ENCODE assay signal across 17 cellular contexts in genomic region chr4:60726779-60727178, GRCh38.
A peak's percentile ranks its signal among the peaks of the same experiment; 100 is the strongest.
DNase-seq lines count a peak whose midpoint lies in the region; ATAC-seq and TF ChIP-seq lines count a peak whose summit lies in the region.
"Had no signal": no experiment of that assay in that cellular context is flagged by ENCODE, and none has a peak within 500 bp of the region (broad histone marks: within the 10 kb centered on the region; RNA-seq: fewer than 3 reads in every experiment).

No MANE protein-coding gene starts in this region.

- peaks cover 0 to 18% of the 10 kb centered on the region in 2 experiments; a peak in 3 of 4 replicates for H3K4me1 ChIP-seq in SK-N-SH (ENCODE audit: control insufficient read depth in 1 of 2, insufficient read depth in 2 of 2, low read depth in 1 of 2, low read length in 1 of 2)
- H3K4me1 ChIP-seq: A549 had no signal

- no peaks in the 10 kb centered on the region for H3K27me3 Mint-ChIP-seq in activated CD8-positive, alpha-beta T cell treated with anti-CD3 and anti-CD28 coated beads for 36 hours
- H3K27me3 Mint-ChIP-seq: CD4-positive, alpha-beta T cell had no signal

- H3K9ac ChIP-seq in SK-N-SH, result no peak overlapping the region

- peaks cover 19% of the 10 kb centered on the region for H3F3A ChIP-seq in SK-N-SH (replicated peaks; ENCODE audit: insufficient read depth)

- no peak overlapping the region for H3K4me3 ChIP-seq in SK-N-SH (ENCODE audit: low read depth in 2 of 2, low read length in 1 of 2)
- H3K4me3 ChIP-seq in fibroblast of villous mesenchyme (ENCODE audit: low read depth, low read length), result no peak overlapping the region
- H3K4me3 ChIP-seq: A549, K562 had no signal

- CTCF ChIA-PET in SK-N-SH (lab: Yijun Ruan, JAX), result interaction anchor here (0.8 kb wide), 1 partner anchor 14 kb away, joined by 3 read pairs; no protein-coding TSS in a partner anchor
- CTCF ChIA-PET in activated CD8-positive, alpha-beta T cell treated with anti-CD3 and anti-CD28 coated beads for 36 hours (lab: Charles Lee), result no interaction called here

- H2AFZ ChIP-seq in SK-N-SH (ENCODE audit: low read depth), result no peak overlapping the region

- no peaks in the 10 kb centered on the region for H4K20me1 ChIP-seq in SK-N-SH (ENCODE audit: insufficient read depth)

- H3K4me3 Mint-ChIP-seq in activated CD8-positive, alpha-beta T cell treated with anti-CD3 and anti-CD28 coated beads for 36 hours, result no peak overlapping the region
- H3K4me3 Mint-ChIP-seq: CD4-positive, alpha-beta T cell; H9 had no signal

- peaks cover 12% of the 10 kb centered on the region for H3K9me3 Mint-ChIP-seq in activated CD8-positive, alpha-beta T cell treated with anti-CD3 and anti-CD28 coated beads for 36 hours

- TF ChIP-seq EP300 in SK-N-SH (IDR thresholded peaks at IDR 0.05; ENCODE audit: borderline replicate concordance in 1 of 2, low read depth in 1 of 2, low read length in 1 of 2), result no peak

- POLR2A ChIA-PET in SK-N-SH (lab: Yijun Ruan, JAX), result no interaction called here
- POLR2A ChIA-PET in activated CD8-positive, alpha-beta T cell treated with anti-CD3 and anti-CD28 coated beads for 36 hours (lab: Charles Lee), result no interaction called here

- intact Hi-C loops in activated CD8-positive, alpha-beta T cell treated with anti-CD3 and anti-CD28 coated beads for 36 hours (cut with micrococcal nuclease), result no loop called here

- no peaks in the 10 kb centered on the region for H3K36me3 Mint-ChIP-seq in activated CD8-positive, alpha-beta T cell treated with anti-CD3 and anti-CD28 coated beads for 36 hours (ENCODE audit: low read depth)

- no peak overlapping the region for H3K4me2 ChIP-seq in SK-N-SH
- H3K4me2 ChIP-seq: A549 had no signal

- no peaks in the 10 kb centered on the region for H3K36me3 ChIP-seq in SK-N-SH (replicated peaks in 1 of 2; ENCODE audit: control insufficient read depth in 1 of 2, insufficient read depth in 2 of 2, low read length in 1 of 2)

- no peaks in the 10 kb centered on the region for H3K27me3 ChIP-seq in SK-N-SH (ENCODE audit: insufficient read depth)

- TF ChIP-seq RAD21 in SK-N-SH (IDR thresholded peaks at IDR 0.05; ENCODE audit: low read length), result no peak

- ATAC-seq in SK-N-SH treated with all-trans-retinoic acid at 6 μM for 48 hours, result no peak
- no peak for ATAC-seq in activated CD8-positive, alpha-beta T cell treated with anti-CD3 and anti-CD28 coated beads for 36 hours
- ATAC-seq: A549, K562 had no signal

- no peak overlapping the region for H3K27ac ChIP-seq in SK-N-SH (ENCODE audit: low read depth in 2 of 2, low read length in 1 of 2)
- H3K27ac ChIP-seq: 22Rv1, A549, C4-2B had no signal

- H3K27ac Mint-ChIP-seq in activated CD8-positive, alpha-beta T cell treated with anti-CD3 and anti-CD28 coated beads for 36 hours, result no peak overlapping the region
- H3K27ac Mint-ChIP-seq: CD4-positive, alpha-beta T cell; H9 had no signal

- TF ChIP-seq CTCF in SK-N-SH (IDR thresholded peaks at IDR 0.05) (no peak), fibroblast of villous mesenchyme (IDR thresholded peaks at IDR 0.05; ENCODE audit: insufficient read depth, low read depth, low read length) (no peak)
- TF ChIP-seq CTCF in activated CD8-positive, alpha-beta T cell treated with anti-CD3 and anti-CD28 coated beads for 36 hours (IDR thresholded peaks at IDR 0.05), result no peak

- DNase-seq in SK-N-SH, result peak; percentile 1
- DNase-seq in amniotic epithelial cell (ENCODE audit: low read depth), result peak; percentile 41
- DNase-seq in fibroblast of villous mesenchyme (ENCODE audit: low read depth), result peak; percentile 27
- no peak for DNase-seq in activated CD8-positive, alpha-beta T cell treated with anti-CD3 and anti-CD28 coated beads for 36 hours
- DNase-seq in inferior parietal cortex (ENCODE audit: extremely low spot score), result no peak
- no peak for DNase-seq in HPDE6-E6E7 (ENCODE audit: extremely low spot score)
- DNase-seq: AML-193; Caco-2; CD4-positive, alpha-beta T cell; GDM1; GOT3; H9 had no signal

- H3K9me2 ChIP-seq in SK-N-SH, result no peaks in the 10 kb centered on the region

- H3K4me1 Mint-ChIP-seq in activated CD8-positive, alpha-beta T cell treated with anti-CD3 and anti-CD28 coated beads for 36 hours (ENCODE audit: low read depth), result no peaks in the 10 kb centered on the region

- H3K9me3 ChIP-seq in SK-N-SH, result 0 out of 2 replicates have a peak, but pooled peaks cover 4% of the 10 kb centered on the region
- H3K9me3 ChIP-seq: A549 had no signal

- H3K79me2 ChIP-seq in SK-N-SH (ENCODE audit: insufficient read depth), result no peaks in the 10 kb centered on the region

TF ChIP-seq in SK-N-SH, 30 proteins besides CTCF, POLR2A, EP300 and RAD21 (continues in another document):
- TF ChIP-seq MXI1 (IDR thresholded peaks at IDR 0.05; ENCODE audit: low read depth, low read length) (no peak), YY1 (IDR thresholded peaks at IDR 0.05; ENCODE audit: low read depth) (no peak), USF1 (IDR thresholded peaks at IDR 0.05; ENCODE audit: borderline replicate concordance, low read depth) (no peak), GATA2 (CRISPR knock-in tag; IDR thresholded peaks at IDR 0.05) (no peak), TEAD4 (IDR thresholded peaks at IDR 0.05; ENCODE audit: borderline replicate concordance, insufficient read depth) (no peak), TAF1 (IDR thresholded peaks at IDR 0.05; ENCODE audit: borderline replicate concordance, low read depth, low read length) (no peak)

TF ChIP-seq in SK-N-SH treated with all-trans-retinoic acid at 6 μM for 48 hours, 23 proteins besides CTCF, POLR2A, EP300 and RAD21:
- TF ChIP-seq ZNF8 (CRISPR knock-in tag; IDR thresholded peaks at IDR 0.05) (no peak), ZC3H10 (CRISPR knock-in tag; IDR thresholded peaks at IDR 0.05) (no peak), ZFP30 (CRISPR knock-in tag; IDR thresholded peaks at IDR 0.05) (no peak), TSHZ2 (CRISPR knock-in tag; IDR thresholded peaks at IDR 0.05) (no peak), ZNF70 (CRISPR knock-in tag; IDR thresholded peaks at IDR 0.05) (no peak), TOX (CRISPR knock-in tag; IDR thresholded peaks at IDR 0.05; ENCODE audit: borderline replicate concordance) (no peak), CREB5 (CRISPR knock-in tag; IDR thresholded peaks at IDR 0.05; ENCODE audit: low read depth) (no peak), CSDC2 (CRISPR knock-in tag; IDR thresholded peaks at IDR 0.05) (no peak), ZFP3 (CRISPR knock-in tag; IDR thresholded peaks at IDR 0.05) (no peak), GLIS3 (CRISPR knock-in tag; IDR thresholded peaks at IDR 0.05) (no peak), TCF4 (CRISPR knock-in tag; IDR thresholded peaks at IDR 0.05; ENCODE audit: borderline replicate concordance) (no peak), PPARA (CRISPR knock-in tag; IDR thresholded peaks at IDR 0.05; ENCODE audit: borderline replicate concordance) (no peak), ISL1 (CRISPR knock-in tag; IDR thresholded peaks at IDR 0.05) (no peak), OSR1 (CRISPR knock-in tag; IDR thresholded peaks at IDR 0.05) (no peak), SNAI2 (CRISPR knock-in tag; IDR thresholded peaks at IDR 0.05) (no peak), CSRNP3 (CRISPR knock-in tag; IDR thresholded peaks at IDR 0.05) (no peak), ZNF565 (CRISPR knock-in tag; conservative IDR thresholded peaks at IDR 0.05; ENCODE audit: low read depth) (no peak)

Comparison
In these comparisons a context has a peak if more than half of its experiments do, and no peak if none do; other contexts are left out.
1. DNase-seq: peak in SK-N-SH (single experiment), amniotic epithelial cell (single experiment) and fibroblast of villous mesenchyme (single experiment); none in activated CD8-positive, alpha-beta T cell treated with anti-CD3 and anti-CD28 coated beads for 36 hours (single experiment), inferior parietal cortex (single experiment) and HPDE6-E6E7 (single experiment).